ENCODE assay signal across 8 cellular contexts in genomic region chr12:11650279-11650696, GRCh38. TPM values are rescaled to one million over a fixed set of nuclear protein-coding genes. Genes with fewer than 3 reads are reported as not detected.
DNase-seq lines count a peak whose midpoint lies in the region; ATAC-seq and TF ChIP-seq lines count a peak whose summit lies in the region.

No MANE protein-coding gene starts in this region.

- H3K27ac ChIP-seq in breast epithelium (peak overlapping the region; percentile 97 to 100), mucosa of rectum (ENCODE audit: low read depth in 2 of 2, low read length in 2 of 2) (peak overlapping the region; percentile 96 to 97)

- ATAC-seq in GM18498 (IDR thresholded peaks at IDR 0.05; ENCODE audit: unreplicated experiment) (no peak), GM21528 (IDR thresholded peaks at IDR 0.05; ENCODE audit: low FRiP score, unreplicated experiment) (no peak)

- H3K36me3 ChIP-seq in BJ (ENCODE audit: control insufficient read depth, insufficient read depth, low read length) (no peaks in the 10 kb centered on the region), breast epithelium (no peaks in the 10 kb centered on the region), mucosa of rectum (ENCODE audit: control insufficient read depth in 2 of 2, insufficient read depth in 2 of 2, low read length in 2 of 2) (no peaks in the 10 kb centered on the region)

- H3K9ac ChIP-seq in mucosa of rectum (ENCODE audit: low read depth in 1 of 2, low read length in 2 of 2) = peak overlapping the region; percentile 91 to 98

- H3K4me1 ChIP-seq in breast epithelium = peaks cover 0 to 14% of the 10 kb centered on the region in 2 donors
- H3K4me1 ChIP-seq in mucosa of rectum (ENCODE audit: control insufficient read depth in 2 of 2, insufficient read depth in 2 of 2, low read length in 2 of 2) = peaks cover 15 to 22% of the 10 kb centered on the region in 2 donors

- H3K9me3 ChIP-seq in breast epithelium (no peaks in the 10 kb centered on the region), mucosa of rectum (ENCODE audit: control insufficient read depth in 2 of 2, low read length in 2 of 2) (no peaks in the 10 kb centered on the region)

- H3K4me3 ChIP-seq in BJ (ENCODE audit: low read depth, low read length) = peak overlapping the region; percentile 74
- peak overlapping the region; percentile 84 for H3K4me3 ChIP-seq in LNCaP clone FGC (ENCODE audit: low read depth, low read length)
- peak overlapping the region; percentile 85 to 90 (median 86) for H3K4me3 ChIP-seq in breast epithelium
- H3K4me3 ChIP-seq in mucosa of rectum (ENCODE audit: low read length in 2 of 2) = peak overlapping the region; percentile 93 to 98

- intact Hi-C loops in breast epithelium (cut with DNase I; ENCODE audit: low total_unique reads) = loop anchor here (10.0 kb wide), 1 partner anchor 75 kb away; no protein-coding TSS in a partner anchor

- DNase-seq in BJ (ENCODE audit: low read depth) (no peak), LNCaP clone FGC (ENCODE audit: low read depth) (no peak), breast epithelium (ENCODE audit: low spot score in 2 of 2) (no peak), KBM-7 (no peak), NCI-H2227 treated with DMSO at 0.1 percent for 48 hours (lab: John Stamatoyannopoulos, UW) (no peak)

- H3K27me3 ChIP-seq in BJ (ENCODE audit: control insufficient read depth, insufficient read depth, low read length) (no peaks in the 10 kb centered on the region), breast epithelium (no peaks in the 10 kb centered on the region), mucosa of rectum (ENCODE audit: control insufficient read depth in 2 of 2, insufficient read depth in 2 of 2, low read length in 2 of 2) (no peaks in the 10 kb centered on the region)

- TF ChIP-seq CTCF in BJ (IDR thresholded peaks at IDR 0.05; ENCODE audit: insufficient read depth, low read depth, low read length) = no peak
- no peak for TF ChIP-seq CTCF in LNCaP clone FGC (IDR thresholded peaks at IDR 0.05; ENCODE audit: control insufficient read depth, extremely low read depth, insufficient read depth)
- no peak for TF ChIP-seq CTCF in breast epithelium (IDR thresholded peaks at IDR 0.05)

- in situ Hi-C loops in KBM-7 (cut with MboI; ENCODE audit: low pct_unique_long_range_greater_than_20kb, low sequenced_read_pairs) = no loop called here

- no peak for TF ChIP-seq POLR2A in breast epithelium (IDR thresholded peaks at IDR 0.05)

- CTCF ChIA-PET in BJ (lab: Yijun Ruan, JAX) = interaction anchor here (1.7 kb wide), 1 partner anchor 383 kb away, joined by 7 read pairs; no protein-coding TSS in a partner anchor

- POLR2A ChIA-PET in BJ (lab: Charles Lee) = interaction anchor here (0.5 to 0.6 kb wide), 2 partner anchors 240 to 351 kb away, joined by 3 read pairs; no protein-coding TSS in a partner anchor

RNA-seq across cellular contexts. Expression of gene ETV6, which starts 0.8 kb away (rescaled TPM):
- 9.4 and 10.7 TPM in 2 replicates for polyA plus RNA-seq in BJ (2011; rRNA removed)
- 25.9 and 27.6 TPM in 2 replicates for polyA minus RNA-seq in BJ (2011; rRNA and poly(A)+ RNA removed)
- total RNA-seq in breast epithelium = 10 to 100 TPM; 17.8 to 58.7 (median 45.2) TPM
